9 cellular contexts compared by ENCODE assay signal in the genomic region with DNA sequence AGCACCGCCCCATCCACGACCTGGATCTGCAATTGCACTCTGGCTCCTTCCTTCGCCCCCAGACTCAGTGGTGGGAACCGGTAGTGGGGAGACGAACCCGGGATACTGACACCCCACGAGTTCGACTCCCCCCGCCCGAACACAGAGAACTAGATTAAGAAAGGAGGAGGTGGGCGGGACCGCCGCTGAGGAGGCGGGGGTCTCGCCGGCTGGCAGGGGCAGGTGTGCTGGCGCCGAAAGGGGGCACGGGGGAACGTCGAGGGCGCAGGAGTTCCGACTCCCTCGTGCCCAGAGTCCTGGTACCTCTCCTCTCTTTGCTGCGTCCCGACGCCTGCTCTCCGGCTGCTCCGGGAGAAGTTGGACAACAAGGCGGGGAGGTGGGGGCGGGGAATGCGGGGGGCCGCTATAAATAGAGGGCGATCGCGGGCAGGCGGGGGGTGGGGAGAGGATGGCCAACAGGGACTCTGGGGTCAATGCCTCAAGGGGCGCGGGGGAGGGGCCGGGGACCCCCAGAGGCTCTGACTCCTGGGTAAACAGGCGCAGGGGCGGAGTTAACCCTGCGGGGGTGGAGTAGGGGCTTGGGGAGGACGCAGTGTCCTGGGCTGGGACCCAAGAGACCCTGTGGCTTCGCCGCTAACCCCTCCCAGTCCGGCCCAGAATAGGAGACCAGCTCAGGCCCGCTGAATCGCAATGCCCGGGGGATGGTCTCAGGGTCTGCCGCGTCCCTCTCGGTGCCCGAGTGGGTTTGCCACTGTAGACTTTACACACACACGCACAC. TPM values are rescaled to one million over a fixed set of nuclear protein-coding genes. Genes with fewer than 3 reads are reported as not detected.
A peak's percentile ranks its signal among the peaks of the same experiment; 100 is the strongest.
DNase-seq lines count a peak whose midpoint lies in the region; ATAC-seq and TF ChIP-seq lines count a peak whose summit lies in the region.
"Had no signal": no experiment of that assay in that cellular context is flagged by ENCODE, and none has a peak within 500 bp of the region (broad histone marks: within the 10 kb centered on the region; RNA-seq: fewer than 3 reads in every experiment).

No MANE protein-coding gene starts in this region.

- no peaks in the 10 kb centered on the region for H3K9me3 ChIP-seq in CD4-positive, CD25-positive, alpha-beta regulatory T cell (ENCODE audit: control insufficient read depth in 2 of 2, low read length in 2 of 2)
- H3K9me3 ChIP-seq in naive thymus-derived CD4-positive, alpha-beta T cell (ENCODE audit: control insufficient read depth in 2 of 3, low read length in 3 of 3): no peaks in the 10 kb centered on the region

- peaks cover 0 to 32% (median 12%) of the 10 kb centered on the region in 4 donors for H3K4me1 Mint-ChIP-seq in CD4-positive, CD25-positive, alpha-beta regulatory T cell
- H3K4me1 Mint-ChIP-seq in T-cell: peaks cover 18 to 25% (median 18%) of the 10 kb centered on the region in 3 donors
- peaks cover 7 to 28% (median 23%) of the 10 kb centered on the region in 7 donors for H3K4me1 Mint-ChIP-seq in naive thymus-derived CD4-positive, alpha-beta T cell

- intact Hi-C loops in naive thymus-derived CD4-positive, alpha-beta T cell (cut with micrococcal nuclease): loop anchor here (1.0 to 5.0 kb wide), 8 partner anchors 11 to 79 kb away; partner anchors contain the start of genes ARHGEF40 (in 1 of the 2) and METTL17 (in 1 of the 2)

- peaks cover 15% of the 10 kb centered on the region for H3K36me3 Mint-ChIP-seq in CD4-positive, CD25-positive, alpha-beta regulatory T cell
- peaks cover 10% of the 10 kb centered on the region for H3K36me3 Mint-ChIP-seq in T-cell
- peaks cover 0 to 9% (median 0%) of the 10 kb centered on the region in 5 donors for H3K36me3 Mint-ChIP-seq in naive thymus-derived CD4-positive, alpha-beta T cell

- peaks cover 3% of the 10 kb centered on the region for H3K27me3 ChIP-seq in CD4-positive, CD25-positive, alpha-beta regulatory T cell (ENCODE audit: control insufficient read depth, insufficient read depth, low read length)
- no peaks in the 10 kb centered on the region for H3K27me3 ChIP-seq in naive thymus-derived CD4-positive, alpha-beta T cell (ENCODE audit: control insufficient read depth in 2 of 2, insufficient read depth in 2 of 2, low read length in 2 of 2)

- H3K9me3 Mint-ChIP-seq in CD4-positive, CD25-positive, alpha-beta regulatory T cell: no peaks in the 10 kb centered on the region
- no peaks in the 10 kb centered on the region for H3K9me3 Mint-ChIP-seq in T-cell
- H3K9me3 Mint-ChIP-seq in naive thymus-derived CD4-positive, alpha-beta T cell: no peaks in the 10 kb centered on the region

- CTCF ChIA-PET in T-cell (lab: Charles Lee): interaction anchor here in 1 of 2 donors (0.6 kb wide), 1 partner anchor 63 kb away, joined by 3 read pairs; no protein-coding TSS in a partner anchor
- CTCF ChIA-PET in naive thymus-derived CD4-positive, alpha-beta T cell (lab: Charles Lee): interaction anchor here (0.9 to 1.5 kb wide), 3 partner anchors 10 to 27 kb away, joined by 3 to 6 read pairs (median 4); partner anchors contain the start of gene SLC39A2

- no peak overlapping the region for H3K4me3 ChIP-seq in CD4-positive, CD25-positive, alpha-beta regulatory T cell (ENCODE audit: low read depth, low read length)
- peak overlapping the region; percentile 62 for H3K4me3 ChIP-seq in fibroblast of pulmonary artery (replicated peaks; ENCODE audit: low read depth, low read length)
- peak overlapping the region; percentile 68 for H3K4me3 ChIP-seq in naive thymus-derived CD4-positive, alpha-beta T cell (ENCODE audit: low read length)

- DNase-seq in CD4-positive, CD25-positive, alpha-beta regulatory T cell: no peak
- DNase-seq in T-cell: peak in 4 of 34 experiments; percentile 4 to 18 (median 8)
- no peak for DNase-seq in fibroblast of pulmonary artery (ENCODE audit: low read depth)
- DNase-seq in naive thymus-derived CD4-positive, alpha-beta T cell: peak in 1 of 9 donors; percentile 13
- DNase-seq in NOMO-1 treated with dmso at 0.1 percent for 144 hours (lab: John Stamatoyannopoulos, UW; ENCODE audit: unreplicated experiment): no peak
- no peak for DNase-seq in stimulated activated CD4-positive, alpha-beta T cell treated with anti-CD3 and anti-CD28 coated beads, Interleukin-15, amount 100 ng/mL, for 24 hours
- no peak for DNase-seq in DMS79 treated with DMSO at 0.1 percent for 48 hours (lab: John Stamatoyannopoulos, UW)
- DNase-seq in activated effector memory CD4-positive, alpha-beta T cell treated with anti-CD3 and anti-CD28 coated beads, Interleukin-2, amount 50 U/mL, for 16 hours: no peak

- peaks cover 20% of the 10 kb centered on the region for H3K4me1 ChIP-seq in CD4-positive, CD25-positive, alpha-beta regulatory T cell (ENCODE audit: control insufficient read depth, insufficient read depth, low read length, poor library complexity, severe bottlenecking)
- peaks cover 7 to 13% of the 10 kb centered on the region in 2 donors for H3K4me1 ChIP-seq in naive thymus-derived CD4-positive, alpha-beta T cell (ENCODE audit: control insufficient read depth in 2 of 2, insufficient read depth in 2 of 2, low read length in 2 of 2)

- H3K36me3 ChIP-seq in CD4-positive, CD25-positive, alpha-beta regulatory T cell (ENCODE audit: control insufficient read depth, insufficient read depth, low read length): no peaks in the 10 kb centered on the region
- H3K36me3 ChIP-seq in naive thymus-derived CD4-positive, alpha-beta T cell (ENCODE audit: control insufficient read depth in 2 of 3, insufficient read depth in 3 of 3, low read length in 3 of 3): peaks cover 0 to 12% (median 0%) of the 10 kb centered on the region in 3 experiments

- no peak overlapping the region for H3K27ac ChIP-seq in CD4-positive, CD25-positive, alpha-beta regulatory T cell (ENCODE audit: insufficient read depth, low read length, poor library complexity, severe bottlenecking)
- peak overlapping the region; percentile 40 for H3K27ac ChIP-seq in naive thymus-derived CD4-positive, alpha-beta T cell (ENCODE audit: low read depth, low read length)

- peak overlapping the region; percentile 86 to 94 (median 92) for H3K4me3 Mint-ChIP-seq in CD4-positive, CD25-positive, alpha-beta regulatory T cell
- peak overlapping the region; percentile 87 to 91 (median 89) for H3K4me3 Mint-ChIP-seq in T-cell
- peak overlapping the region; percentile 84 to 97 (median 92) for H3K4me3 Mint-ChIP-seq in naive thymus-derived CD4-positive, alpha-beta T cell

- TF ChIP-seq CTCF in fibroblast of pulmonary artery (IDR thresholded peaks at IDR 0.05; ENCODE audit: low read length, missing control alignments): no peak

- POLR2A ChIA-PET in T-cell (lab: Charles Lee): interaction anchor here in 1 of 2 donors (0.7 to 0.9 kb wide), 2 partner anchors 11 to 25 kb away, joined by 3 to 6 read pairs; no protein-coding TSS in a partner anchor
- POLR2A ChIA-PET in naive thymus-derived CD4-positive, alpha-beta T cell (lab: Charles Lee): no interaction called here

- H3K27me3 Mint-ChIP-seq in CD4-positive, CD25-positive, alpha-beta regulatory T cell: peaks cover 22% of the 10 kb centered on the region
- H3K27me3 Mint-ChIP-seq in T-cell: peaks cover 0 to 2% of the 10 kb centered on the region in 2 donors
- H3K27me3 Mint-ChIP-seq in naive thymus-derived CD4-positive, alpha-beta T cell: peaks cover 0 to 47% (median 0%) of the 10 kb centered on the region in 5 donors

- peak overlapping the region in 1 of 3 donors; percentile 93 for H3K27ac Mint-ChIP-seq in CD4-positive, CD25-positive, alpha-beta regulatory T cell
- H3K27ac Mint-ChIP-seq in T-cell: peak overlapping the region in 1 of 2 donors; percentile 78
- peak overlapping the region in 7 of 9 donors; percentile 58 to 92 (median 78) for H3K27ac Mint-ChIP-seq in naive thymus-derived CD4-positive, alpha-beta T cell

- ATAC-seq in CD4-positive, CD25-positive, alpha-beta regulatory T cell (ENCODE audit: low read depth in 2 of 2): no peak
- ATAC-seq in T-cell (replicated peaks in 1 of 4): no peak
- no peak for ATAC-seq in naive thymus-derived CD4-positive, alpha-beta T cell

RNA-seq across cellular contexts. Expression of gene NDRG2, which starts 0.7 kb away (rescaled TPM):
- total RNA-seq in CD4-positive, CD25-positive, alpha-beta regulatory T cell: 15.7 TPM
- 10 to 100 TPM; 13.3 to 19.6 (median 18.0) TPM for polyA plus RNA-seq in CD4-positive, CD25-positive, alpha-beta regulatory T cell
- 10 to 100 TPM; 26.1 to 28.2 (median 27.1) TPM for total RNA-seq in T-cell
- 10 to 100 TPM in 4 of 5 experiments, 1 to 10 TPM in 1; 5.9 to 39.9 (median 35.2) TPM for total RNA-seq in naive thymus-derived CD4-positive, alpha-beta T cell
- 10 to 100 TPM; 29.2 to 35.1 TPM for polyA plus RNA-seq in naive thymus-derived CD4-positive, alpha-beta T cell

RNA-seq across cellular contexts. Expression of gene TPPP2, which starts 4.5 kb away (rescaled TPM):
- not detected for total RNA-seq in CD4-positive, CD25-positive, alpha-beta regulatory T cell
- polyA plus RNA-seq in CD4-positive, CD25-positive, alpha-beta regulatory T cell: not detected
- total RNA-seq in T-cell: not detected
- total RNA-seq in naive thymus-derived CD4-positive, alpha-beta T cell: not detected
- not detected for polyA plus RNA-seq in naive thymus-derived CD4-positive, alpha-beta T cell
- total RNA-seq: glomerular endothelial cell had no signal

RNA-seq across cellular contexts. Expression of gene RNASE13, which starts 9.0 kb away (rescaled TPM):
- not detected for total RNA-seq in CD4-positive, CD25-positive, alpha-beta regulatory T cell
- not detected for polyA plus RNA-seq in CD4-positive, CD25-positive, alpha-beta regulatory T cell
- not detected for total RNA-seq in T-cell
- not detected for total RNA-seq in naive thymus-derived CD4-positive, alpha-beta T cell
- polyA plus RNA-seq in naive thymus-derived CD4-positive, alpha-beta T cell: not detected
- total RNA-seq: glomerular endothelial cell had no signal

RNA-seq across cellular contexts. Expression of gene RNASE7, which starts 16.6 kb away (rescaled TPM):
- total RNA-seq in CD4-positive, CD25-positive, alpha-beta regulatory T cell: not detected
- polyA plus RNA-seq in CD4-positive, CD25-positive, alpha-beta regulatory T cell: not detected
- not detected for total RNA-seq in T-cell
- total RNA-seq in naive thymus-derived CD4-positive, alpha-beta T cell: not detected
- polyA plus RNA-seq in naive thymus-derived CD4-positive, alpha-beta T cell: not detected
- total RNA-seq: glomerular endothelial cell had no signal

RNA-seq across cellular contexts. Expression of gene SLC39A2, which starts 26.5 kb away (rescaled TPM):
- not detected for total RNA-seq in CD4-positive, CD25-positive, alpha-beta regulatory T cell
- polyA plus RNA-seq in CD4-positive, CD25-positive, alpha-beta regulatory T cell: not detected
- under 1 TPM in 1 of 5 donors, not detected in 4; 0.35 TPM for total RNA-seq in T-cell
- under 1 TPM in 2 of 5 experiments, not detected in 3; 0.36 to 0.81 TPM for total RNA-seq in naive thymus-derived CD4-positive, alpha-beta T cell
- not detected for polyA plus RNA-seq in naive thymus-derived CD4-positive, alpha-beta T cell
- total RNA-seq: glomerular endothelial cell had no signal
